8 cellular contexts compared by ENCODE assay signal in the genomic region with DNA sequence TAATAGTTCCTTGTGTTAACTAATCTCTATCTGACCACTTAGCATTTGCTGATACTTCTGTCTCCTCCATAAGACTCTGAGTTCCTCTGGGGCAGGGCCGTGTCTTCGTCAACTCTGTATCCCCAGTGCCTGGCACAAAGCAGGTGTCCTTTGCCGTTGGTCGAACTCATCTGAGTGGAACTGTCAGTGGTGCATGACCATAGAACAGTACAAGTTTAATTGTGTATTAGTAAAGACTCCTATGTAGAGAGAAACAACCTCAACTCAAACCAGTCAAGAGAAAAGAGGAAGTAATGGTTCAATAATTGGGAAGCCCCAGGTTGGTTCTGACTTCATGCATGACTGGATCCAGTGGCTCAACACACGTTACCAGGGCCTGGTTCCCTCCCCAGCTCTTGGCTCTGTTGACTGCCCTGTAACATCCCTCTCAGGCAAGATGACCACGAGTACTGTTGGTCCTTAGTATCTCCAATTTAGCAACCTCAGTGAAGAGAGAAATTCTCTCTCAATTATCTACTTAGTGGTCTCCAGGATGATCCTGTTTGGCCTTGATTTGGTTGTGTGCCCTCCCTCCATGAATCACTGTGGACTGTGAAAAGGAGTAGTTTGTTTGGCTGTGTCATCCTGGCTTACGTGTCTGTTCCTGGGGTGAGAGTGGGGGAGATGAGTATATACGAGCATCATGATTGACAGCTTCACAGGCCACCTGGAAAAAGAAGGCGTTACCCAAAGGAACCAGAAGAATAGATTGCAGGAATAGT. TPM values are rescaled to one million over a fixed set of nuclear protein-coding genes. Genes with fewer than 3 reads are reported as not detected.
DNase-seq lines count a peak whose midpoint lies in the region; ATAC-seq and TF ChIP-seq lines count a peak whose summit lies in the region.

No MANE protein-coding gene starts in this region.

- WGBS in psoas muscle, 3 donors = 79 to 83% (median 83%) methylated on average over 9 of the region's 9 CpGs

- no peak overlapping the region for H3K27ac ChIP-seq in psoas muscle
- H3K27ac ChIP-seq in caudate nucleus (ENCODE audit: low read depth, low read length) = no peak overlapping the region

- no peak overlapping the region for H3K4me3 Mint-ChIP-seq in activated T-helper 2 cell treated with anti-CD3 and anti-CD28 coated beads, Interferon-gamma antibody, Interleukin-2, Interleukin-4, amounts not matched to agents 10 μg/mL and 5 μg/mL and 100 μg/mL, durations not matched to agents 14 hours and 24 hours and 36 hours (ENCODE audit: low read depth)

- H3K27ac Mint-ChIP-seq in activated T-helper 2 cell treated with anti-CD3 and anti-CD28 coated beads, Interferon-gamma antibody, Interleukin-2, Interleukin-4, amounts not matched to agents 10 μg/mL and 5 μg/mL and 100 μg/mL, durations not matched to agents 14 hours and 24 hours and 36 hours = no peak overlapping the region

- H3K4me1 Mint-ChIP-seq in activated T-helper 2 cell treated with anti-CD3 and anti-CD28 coated beads, Interferon-gamma antibody, Interleukin-2, Interleukin-4, amounts not matched to agents 10 μg/mL and 5 μg/mL and 100 μg/mL, durations not matched to agents 14 hours and 24 hours and 36 hours (ENCODE audit: low read depth) = no peaks in the 10 kb centered on the region

- no peaks in the 10 kb centered on the region for H3K9me3 ChIP-seq in psoas muscle

- H3K9me3 Mint-ChIP-seq in activated T-helper 2 cell treated with anti-CD3 and anti-CD28 coated beads, Interferon-gamma antibody, Interleukin-2, Interleukin-4, amounts not matched to agents 10 μg/mL and 5 μg/mL and 100 μg/mL, durations not matched to agents 14 hours and 24 hours and 36 hours = no peaks in the 10 kb centered on the region

- no peaks in the 10 kb centered on the region for H3K4me1 ChIP-seq in psoas muscle

- H3K27me3 Mint-ChIP-seq in activated T-helper 2 cell treated with anti-CD3 and anti-CD28 coated beads, Interferon-gamma antibody, Interleukin-2, Interleukin-4, amounts not matched to agents 10 μg/mL and 5 μg/mL and 100 μg/mL, durations not matched to agents 14 hours and 24 hours and 36 hours (ENCODE audit: low read depth) = no peaks in the 10 kb centered on the region

- peak; percentile 85 for ATAC-seq in GM19467 (IDR thresholded peaks at IDR 0.05; ENCODE audit: unreplicated experiment)
- peak; percentile 89 for ATAC-seq in HG03442 (IDR thresholded peaks at IDR 0.05; ENCODE audit: unreplicated experiment)
- ATAC-seq in psoas muscle = no peak

- no peaks in the 10 kb centered on the region for H3K27me3 ChIP-seq in psoas muscle (ENCODE audit: insufficient read depth in 3 of 3, low read length in 2 of 3)

- no peak for TF ChIP-seq CTCF in psoas muscle (IDR thresholded peaks at IDR 0.05)

- intact Hi-C loops in psoas muscle (cut with DNase I) = no loop called here
- intact Hi-C loops in activated T-helper 2 cell treated with anti-CD3 and anti-CD28 coated beads, Interferon-gamma antibody, Interleukin-2, Interleukin-4, amounts not matched to agents 10 μg/mL and 5 μg/mL and 100 μg/mL, durations not matched to agents 14 hours and 24 hours and 36 hours (cut with micrococcal nuclease) = no loop called here

- no peaks in the 10 kb centered on the region for H3K36me3 Mint-ChIP-seq in activated T-helper 2 cell treated with anti-CD3 and anti-CD28 coated beads, Interferon-gamma antibody, Interleukin-2, Interleukin-4, amounts not matched to agents 10 μg/mL and 5 μg/mL and 100 μg/mL, durations not matched to agents 14 hours and 24 hours and 36 hours (ENCODE audit: low read depth)

- DNase-seq in DMS53 (lab: John Stamatoyannopoulos, UW) = peak; percentile 82
- DNase-seq in amniotic epithelial cell (ENCODE audit: low read depth) = peak; percentile 96
- DNase-seq in psoas muscle = no peak
- DNase-seq in caudate nucleus (lab: John Stamatoyannopoulos, UW) = no peak
- no peak for DNase-seq in activated CD8-positive, alpha-beta memory T cell treated with anti-CD3 and anti-CD28 coated beads, Interleukin-2, amount 50 U/mL, for 4 hours
- no peak for DNase-seq in activated T-helper 2 cell treated with anti-CD3 and anti-CD28 coated beads, Interferon-gamma antibody, Interleukin-2, Interleukin-4, amounts not matched to agents 10 μg/mL and 5 μg/mL and 100 μg/mL, durations not matched to agents 14 hours and 24 hours and 36 hours (ENCODE audit: low spot score)

- H3K4me3 ChIP-seq in psoas muscle = no peak overlapping the region

- no peaks in the 10 kb centered on the region for H3K36me3 ChIP-seq in psoas muscle (ENCODE audit: insufficient read depth in 1 of 2, low read depth in 1 of 2)

RNA-seq across cellular contexts. Expression of a gene that starts 58.5 kb away (rescaled TPM):
- total RNA-seq in psoas muscle = 10 to 100 TPM; 12.0 to 21.1 (median 17.3) TPM
- polyA plus RNA-seq in psoas muscle = 10 to 100 TPM in 1 of 3 donors, 1 to 10 TPM in 2; 7.7 to 11.0 (median 9.8) TPM
- total RNA-seq in activated T-helper 2 cell treated with anti-CD3 and anti-CD28 coated beads, Interferon-gamma antibody, Interleukin-2, Interleukin-4, amounts not matched to agents 10 μg/mL and 5 μg/mL and 100 μg/mL, durations not matched to agents 14 hours and 24 hours and 36 hours = 119 and 132 TPM in 2 replicates

Comparison
In these comparisons a context has a peak if more than half of its experiments do, and no peak if none do; other contexts are left out.
1. DNase-seq: peak in DMS53 (single experiment) and amniotic epithelial cell (single experiment); none in psoas muscle (0 of 2), caudate nucleus (0 of 61), activated CD8-positive, alpha-beta memory T cell treated with anti-CD3 and anti-CD28 coated beads, Interleukin-2, amount 50 U/mL, for 4 hours (single experiment) and activated T-helper 2 cell treated with anti-CD3 and anti-CD28 coated beads, Interferon-gamma antibody, Interleukin-2, Interleukin-4, amounts not matched to agents 10 μg/mL and 5 μg/mL and 100 μg/mL, durations not matched to agents 14 hours and 24 hours and 36 hours (single experiment).
2. ATAC-seq: peak in GM19467 (single experiment) and HG03442 (single experiment); none in psoas muscle (0 of 4).